7 cellular contexts compared by ENCODE assay signal in genomic region chr17:40596261-40596919, GRCh38. TPM values are rescaled to one million over a fixed set of nuclear protein-coding genes. Genes with fewer than 3 reads are reported as not detected.
DNase-seq lines count a peak whose midpoint lies in the region; ATAC-seq and TF ChIP-seq lines count a peak whose summit lies in the region.

No MANE protein-coding gene starts in this region.

- TF ChIP-seq CTCF in right lobe of liver (IDR thresholded peaks at IDR 0.05) = no peak
- TF ChIP-seq CTCF in Peyer's patch (IDR thresholded peaks at IDR 0.05) = no peak

- H3K4me3 ChIP-seq in right lobe of liver = no peak overlapping the region
- no peak overlapping the region for H3K4me3 ChIP-seq in Peyer's patch

- H3K9me3 ChIP-seq in right lobe of liver (no peaks in the 10 kb centered on the region), Peyer's patch (no peaks in the 10 kb centered on the region)

- H3K4me1 ChIP-seq in right lobe of liver (peaks cover 0 to 26% (median 9%) of the 10 kb centered on the region in 4 donors), Peyer's patch (peaks cover 0 to 19% (median 4%) of the 10 kb centered on the region in 4 donors)

- peak; percentile 80 to 89 (median 84) for ATAC-seq in right lobe of liver
- no peak for ATAC-seq in HG03439 (IDR thresholded peaks at IDR 0.05; ENCODE audit: unreplicated experiment)
- no peak for ATAC-seq in GM21390 (IDR thresholded peaks at IDR 0.05; ENCODE audit: unreplicated experiment)

- intact Hi-C loops in right lobe of liver (cut with DNase I) = no loop called here

- no peaks in the 10 kb centered on the region for H3K27me3 ChIP-seq in right lobe of liver
- no peaks in the 10 kb centered on the region for H3K27me3 ChIP-seq in Peyer's patch

- TF ChIP-seq POLR2A in right lobe of liver (IDR thresholded peaks at IDR 0.05) (no peak), Peyer's patch (IDR thresholded peaks at IDR 0.05) (no peak)

- H3K27ac ChIP-seq in right lobe of liver (peak overlapping the region in 2 of 3 donors; percentile 66 to 74), Peyer's patch (peak overlapping the region in 1 of 4 donors; percentile 83)

- H3K36me3 ChIP-seq in right lobe of liver (no peaks in the 10 kb centered on the region), Peyer's patch (no peaks in the 10 kb centered on the region)

- DNase-seq in ELF-1 (ENCODE audit: low read depth, low spot score) = peak; percentile 18
- DNase-seq in LHCN-M2 (ENCODE audit: low read depth) = peak; percentile 46
- DNase-seq in T1000 (lab: John Stamatoyannopoulos, UW) = peak; percentile 6
- DNase-seq in right lobe of liver = no peak
- no peak for DNase-seq in Peyer's patch

- 56% methylated on average over 7 of the region's 7 CpGs for WGBS in right lobe of liver (ENCODE audit: insufficient coverage, low coverage, low lambda C conversion rate, missing lambda C conversion rate)

RNA-seq across cellular contexts. Expression of gene CCR7, which starts 31.1 kb away (rescaled TPM):
- total RNA-seq in LHCN-M2 (2014; rRNA removed) = 0.26 TPM in 1 of 2 replicates, not detected in the other
- 0.53 TPM for polyA plus RNA-seq in LHCN-M2 (2012)
- under 1 TPM in 4 of 6 experiments, not detected in 2; 0.12 to 0.58 (median 0.28) TPM for total RNA-seq in right lobe of liver
- total RNA-seq in Peyer's patch = 10 to 100 TPM in 1 of 4 donors, 1 to 10 TPM in 1, not detected in 2; 3.1 to 22.3 TPM

RNA-seq across cellular contexts. Expression of gene SMARCE1, which starts 51.2 kb away (rescaled TPM):
- total RNA-seq in LHCN-M2 (2014; rRNA removed) (118 and 138 TPM in 2 replicates), right lobe of liver (10 to 100 TPM; 28.8 to 47.1 (median 33.5) TPM), Peyer's patch (100 to 1,000 TPM in 1 of 4 donors, 10 to 100 TPM in 3; 46.7 to 133 (median 71.6) TPM)
- 81.9 TPM for polyA plus RNA-seq in LHCN-M2 (2012)

Comparison
In these comparisons a context has a peak if more than half of its experiments do, and no peak if none do; other contexts are left out.
1. DNase-seq: peak in ELF-1 (single experiment), LHCN-M2 (single experiment) and T1000 (single experiment); none in right lobe of liver (0 of 3) and Peyer's patch (0 of 3).
2. ATAC-seq: peak in right lobe of liver (4 of 4); none in HG03439 (single experiment) and GM21390 (single experiment).